Comparison of ENCODE assay signal across 8 cellular contexts in the genomic region with DNA sequence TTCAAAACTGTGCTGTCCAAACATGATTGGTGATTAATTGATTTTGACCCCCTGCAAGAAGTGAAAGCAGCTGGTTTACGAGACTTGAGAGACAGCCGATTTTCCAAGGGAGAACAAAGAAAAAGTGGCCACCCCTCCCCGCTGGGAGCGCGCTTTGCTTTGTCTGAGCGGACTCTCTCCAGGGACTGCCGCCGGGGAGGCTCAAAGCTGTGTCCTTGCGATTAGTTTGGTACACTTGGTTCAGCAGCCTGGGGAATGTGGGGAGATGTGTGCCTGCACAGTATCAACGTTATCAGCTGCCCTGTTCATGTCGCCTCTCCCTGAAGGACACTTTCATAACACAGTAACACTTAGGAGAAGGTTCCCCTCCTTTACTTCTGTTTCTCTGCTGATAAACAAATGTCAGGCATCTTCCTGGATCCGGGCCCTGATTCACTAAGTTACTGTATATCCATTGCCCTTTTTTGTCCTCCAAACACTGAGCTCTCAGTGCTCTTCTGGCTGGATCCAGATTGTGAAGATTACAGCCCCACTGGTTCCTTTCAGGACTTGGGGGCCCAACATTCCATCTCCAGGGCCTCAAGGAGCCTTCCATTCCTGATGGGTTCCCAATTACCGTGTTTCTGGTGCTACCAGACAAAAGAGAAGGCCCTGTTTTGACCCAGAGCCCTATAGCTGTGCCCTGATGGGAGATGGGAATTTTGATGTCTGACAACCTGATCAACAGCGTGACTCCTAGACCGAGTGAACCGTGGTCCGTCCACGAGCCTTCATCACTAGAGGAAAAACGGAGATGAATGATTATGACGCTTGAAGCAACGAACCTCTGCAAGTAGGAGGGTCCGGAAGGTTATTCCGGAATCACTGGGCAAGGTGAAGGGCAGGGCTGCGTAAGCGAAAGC. TPM values are rescaled to one million over a fixed set of nuclear protein-coding genes. Genes with fewer than 3 reads are reported as not detected.
DNase-seq lines count a peak whose midpoint lies in the region.

No MANE protein-coding gene starts in this region.

- no peaks in the 10 kb centered on the region for H3K27me3 Mint-ChIP-seq in activated CD4-positive, alpha-beta T cell treated with anti-CD3 and anti-CD28 coated beads, Interleukin-2, amount 10 ng/mL, durations not matched to agents 7 days and 5 days

- H3K4me2 ChIP-seq in mesenchymal stem cell (ENCODE audit: low read length, poor library complexity, severe bottlenecking) = peak overlapping the region; percentile 4

- H3K4me1 Mint-ChIP-seq in activated CD4-positive, alpha-beta T cell treated with anti-CD3 and anti-CD28 coated beads, Interleukin-2, amount 10 ng/mL, durations not matched to agents 7 days and 5 days = peaks cover 25% of the 10 kb centered on the region

- H3K36me3 Mint-ChIP-seq in activated CD4-positive, alpha-beta T cell treated with anti-CD3 and anti-CD28 coated beads, Interleukin-2, amount 10 ng/mL, durations not matched to agents 7 days and 5 days (ENCODE audit: low read depth) = no peaks in the 10 kb centered on the region

- no peaks in the 10 kb centered on the region for H3K9me3 Mint-ChIP-seq in activated CD4-positive, alpha-beta T cell treated with anti-CD3 and anti-CD28 coated beads, Interleukin-2, amount 10 ng/mL, durations not matched to agents 7 days and 5 days

- H3K27ac Mint-ChIP-seq in activated CD4-positive, alpha-beta T cell treated with anti-CD3 and anti-CD28 coated beads, Interleukin-2, amount 10 ng/mL, durations not matched to agents 7 days and 5 days = peak overlapping the region; percentile 77

- H2BK15ac ChIP-seq in mesenchymal stem cell (ENCODE audit: low read depth, poor library complexity, severe bottlenecking) = no peak overlapping the region

- H2AFZ ChIP-seq in mesenchymal stem cell (ENCODE audit: low read depth, low read length) = peak overlapping the region; percentile 0

- DNase-seq in activated CD4-positive, alpha-beta T cell treated with anti-CD3 and anti-CD28 coated beads, Interleukin-2, amount 10 ng/mL, durations not matched to agents 7 days and 5 days = no peak
- no peak for DNase-seq in activated CD4-positive, alpha-beta T cell treated with anti-CD3 and anti-CD28 coated beads for 48 hours
- peak; percentile 66 for DNase-seq in NCI-H774 (lab: John Stamatoyannopoulos, UW)
- DNase-seq in mesenchymal stem cell = peak; percentile 71
- no peak for DNase-seq in activated gamma-delta T cell treated with Interleukin-2 at 50 U/mL for 16 hours
- no peak for DNase-seq in stimulated activated naive CD4-positive, alpha-beta T cell (lab: John Stamatoyannopoulos, UW)

- H2BK120ac ChIP-seq in mesenchymal stem cell (ENCODE audit: low read depth, low read length) = peak overlapping the region; percentile 55

- peak overlapping the region; percentile 29 to 68 for H3K18ac ChIP-seq in mesenchymal stem cell (ENCODE audit: low read depth in 1 of 2, low read length in 2 of 2)

- H3K23ac ChIP-seq in mesenchymal stem cell (ENCODE audit: low read length in 2 of 2) = no peak overlapping the region

- H3K9me3 ChIP-seq in mesenchymal stem cell (ENCODE audit: control insufficient read depth, low read length) = no peaks in the 10 kb centered on the region
- no peaks in the 10 kb centered on the region for H3K9me3 ChIP-seq in thymus (ENCODE audit: control insufficient read depth)

- H3K27ac ChIP-seq in cingulate gyrus (ENCODE audit: low read depth, low read length) (peak overlapping the region; percentile 96), mesenchymal stem cell (ENCODE audit: low read length, poor library complexity, severe bottlenecking) (peak overlapping the region; percentile 65), thymus (ENCODE audit: low read depth) (peak overlapping the region; percentile 31)

- H2BK12ac ChIP-seq in mesenchymal stem cell (ENCODE audit: low read length in 2 of 2) = peak overlapping the region; percentile 44 to 92

- H3K36me3 ChIP-seq in mesenchymal stem cell (ENCODE audit: control insufficient read depth in 1 of 2, insufficient read depth in 2 of 2, low read depth in 1 of 2, low read length in 2 of 2) = no peaks in the 10 kb centered on the region
- no peaks in the 10 kb centered on the region for H3K36me3 ChIP-seq in thymus (ENCODE audit: control insufficient read depth, insufficient read depth)

- peaks cover 5% of the 10 kb centered on the region for H3K79me1 ChIP-seq in mesenchymal stem cell (replicated peaks; ENCODE audit: low read length, poor library complexity, severe bottlenecking)

- H3K4me1 ChIP-seq in mesenchymal stem cell (ENCODE audit: control insufficient read depth, insufficient read depth, low read depth, low read length) (peaks cover 14% of the 10 kb centered on the region), thymus (ENCODE audit: control insufficient read depth, insufficient read depth, low read length) (peaks cover 6% of the 10 kb centered on the region)

- peak overlapping the region; percentile 84 for H3K4me3 Mint-ChIP-seq in activated CD4-positive, alpha-beta T cell treated with anti-CD3 and anti-CD28 coated beads, Interleukin-2, amount 10 ng/mL, durations not matched to agents 7 days and 5 days

- no peaks in the 10 kb centered on the region for H3K27me3 ChIP-seq in mesenchymal stem cell (ENCODE audit: control insufficient read depth in 1 of 2, insufficient read depth in 1 of 2, low read length in 2 of 2)
- peaks cover 3% of the 10 kb centered on the region for H3K27me3 ChIP-seq in thymus (ENCODE audit: control insufficient read depth, insufficient read depth)

- WGBS in mesenchymal stem cell = 47% methylated on average over 25 of the region's 25 CpGs
- 65% methylated on average over 25 of the region's 25 CpGs for WGBS in thymus

- peak overlapping the region; percentile 47 for H3K9ac ChIP-seq in mesenchymal stem cell (ENCODE audit: low read length)

- peak overlapping the region; percentile 62 to 86 for H3K4ac ChIP-seq in mesenchymal stem cell (ENCODE audit: low read depth in 1 of 2, low read length in 2 of 2)

- H4K8ac ChIP-seq in mesenchymal stem cell (ENCODE audit: low read length) = peak overlapping the region; percentile 76

- no peak overlapping the region for H2BK5ac ChIP-seq in mesenchymal stem cell (ENCODE audit: low read depth, low read length, poor library complexity, severe bottlenecking)

- peak overlapping the region; percentile 18 for H2AK5ac ChIP-seq in mesenchymal stem cell (ENCODE audit: low read length, severe bottlenecking)

- POLR2A ChIA-PET in activated CD4-positive, alpha-beta T cell treated with anti-CD3 and anti-CD28 coated beads, Interleukin-2, amount 10 ng/mL, durations not matched to agents 7 days and 5 days (lab: Charles Lee) = no interaction called here

- H3K4me3 ChIP-seq in mesenchymal stem cell (ENCODE audit: insufficient read depth in 1 of 2, low read depth in 1 of 2, low read length in 2 of 2) = peak overlapping the region in 1 of 2 experiments; percentile 56
- H3K4me3 ChIP-seq in thymus (ENCODE audit: low read length) = peak overlapping the region; percentile 71

- no peak overlapping the region for H3K14ac ChIP-seq in mesenchymal stem cell (ENCODE audit: low read length in 2 of 2)

- H4K91ac ChIP-seq in mesenchymal stem cell (ENCODE audit: low read length) = peak overlapping the region; percentile 53

- CTCF ChIA-PET in activated CD4-positive, alpha-beta T cell treated with anti-CD3 and anti-CD28 coated beads, Interleukin-2, amount 10 ng/mL, durations not matched to agents 7 days and 5 days (lab: Charles Lee) = interaction anchor here (0.7 to 2.7 kb wide), 5 partner anchors 9 to 197 kb away, joined by 3 to 9 read pairs (median 3); no protein-coding TSS in a partner anchor

RNA-seq across cellular contexts. Expression of gene TUBA1C, which starts 31.7 kb away (rescaled TPM):
- total RNA-seq in activated CD4-positive, alpha-beta T cell treated with anti-CD3 and anti-CD28 coated beads, Interleukin-2, amount 10 ng/mL, durations not matched to agents 7 days and 5 days = 100 to 1,000 TPM; 246 to 278 TPM
- 532 TPM for polyA plus RNA-seq in mesenchymal stem cell (2013, experiment 1 of 2)
- 549 TPM for polyA plus RNA-seq in mesenchymal stem cell (2013, experiment 2 of 2)
- 115 TPM for polyA plus RNA-seq in thymus

RNA-seq across cellular contexts. Expression of gene TUBA1A, which starts 44.3 kb away (rescaled TPM):
- total RNA-seq in activated CD4-positive, alpha-beta T cell treated with anti-CD3 and anti-CD28 coated beads, Interleukin-2, amount 10 ng/mL, durations not matched to agents 7 days and 5 days = 100 to 1,000 TPM in 1 of 2 experiments, 10 to 100 TPM in 1; 94.8 to 109 TPM
- polyA plus RNA-seq in mesenchymal stem cell (2013, experiment 1 of 2) = 656 TPM
- 667 TPM for polyA plus RNA-seq in mesenchymal stem cell (2013, experiment 2 of 2)
- 111 TPM for polyA plus RNA-seq in thymus

Comparison
In these comparisons a context has a peak if more than half of its experiments do, and no peak if none do; other contexts are left out.
1. DNase-seq: peak in NCI-H774 (single experiment) and mesenchymal stem cell (single experiment); none in activated CD4-positive, alpha-beta T cell treated with anti-CD3 and anti-CD28 coated beads, Interleukin-2, amount 10 ng/mL, durations not matched to agents 7 days and 5 days (single experiment), activated CD4-positive, alpha-beta T cell treated with anti-CD3 and anti-CD28 coated beads for 48 hours (single experiment), activated gamma-delta T cell treated with Interleukin-2 at 50 U/mL for 16 hours (single experiment) and stimulated activated naive CD4-positive, alpha-beta T cell (0 of 6).
2. H3K27ac ChIP-seq: peak in every context shown above with its lines; median percentile 96 in cingulate gyrus; 65 in mesenchymal stem cell; 31 in thymus.